8 cellular contexts compared by ENCODE assay signal in the genomic region with DNA sequence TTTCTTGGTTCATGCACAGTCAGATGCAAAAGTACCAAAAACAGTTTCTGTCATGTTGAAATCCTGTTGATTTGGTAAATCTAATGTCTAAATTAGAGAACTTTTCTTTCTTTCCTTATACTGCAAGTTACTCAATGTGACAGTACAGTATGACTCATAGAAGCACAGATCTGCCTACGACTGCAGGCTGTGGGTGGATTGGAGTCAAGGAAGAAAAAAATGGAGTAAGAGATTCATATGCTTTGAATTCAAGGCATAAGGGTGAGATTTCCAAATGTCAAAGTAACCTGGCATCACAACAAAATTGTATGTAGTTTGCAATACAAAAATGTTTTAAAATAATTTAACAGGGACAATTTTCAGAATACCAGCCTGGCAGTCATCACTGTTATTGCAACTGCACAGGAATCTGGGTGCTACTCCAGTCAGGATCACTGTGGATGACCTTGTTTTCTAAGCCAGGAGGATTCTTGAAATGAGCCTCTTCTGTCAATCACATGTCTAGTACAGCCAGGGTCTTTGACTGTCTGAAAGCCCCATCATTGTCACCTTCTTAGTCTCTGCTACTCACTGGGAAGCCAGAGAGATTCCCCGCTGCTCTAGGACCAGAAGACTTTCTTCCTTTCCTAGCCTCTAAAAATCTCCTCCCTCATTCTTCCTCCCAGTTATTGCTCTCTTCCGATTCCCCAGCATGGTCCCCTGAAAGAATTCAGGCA.
DNase-seq lines count a peak whose midpoint lies in the region; ATAC-seq and TF ChIP-seq lines count a peak whose summit lies in the region.

No MANE protein-coding gene starts in this region.

- no peaks in the 10 kb centered on the region for H4K20me1 ChIP-seq in H9 (ENCODE audit: control insufficient read depth, insufficient read depth, insufficient read length)

- H3K4ac ChIP-seq in H9 (ENCODE audit: low read depth, low read length) = no peak overlapping the region

- H3K79me1 ChIP-seq in H9 (ENCODE audit: insufficient read depth, low read depth, low read length, poor library complexity, severe bottlenecking) = no peaks in the 10 kb centered on the region

- peak overlapping the region; percentile 47 to 60 (median 53); a peak in 6 of 7 replicates for H3K27ac Mint-ChIP-seq in H9
- peak overlapping the region; percentile 57 for H3K27ac Mint-ChIP-seq in glutamatergic neuron (ENCODE audit: unreplicated experiment)

- H2BK20ac ChIP-seq in H9 (ENCODE audit: low read depth, low read length, poor library complexity, severe bottlenecking) = no peak overlapping the region

- no peak overlapping the region for H3K18ac ChIP-seq in H9 (ENCODE audit: insufficient read length, low read depth, low read length)

- H4K5ac ChIP-seq in H9 (ENCODE audit: insufficient read length, low read depth, low read length) = no peak overlapping the region

- H4K8ac ChIP-seq in H9 (replicated peaks; ENCODE audit: insufficient read length, low read depth, low read length) = no peak overlapping the region

- no peak overlapping the region for H3K27ac ChIP-seq in H9 (ENCODE audit: insufficient read length, low read depth, low read length)

- TF ChIP-seq CTCF in H9 (conservative IDR thresholded peaks at IDR 0.05) = no peak
- TF ChIP-seq CTCF in glutamatergic neuron (IDR thresholded peaks at IDR 0.05; ENCODE audit: partially characterized antibody, unreplicated experiment) = no peak

- H3K9me3 Mint-ChIP-seq in H9 (no peaks in the 10 kb centered on the region; a peak in 1 of 5 replicates), glutamatergic neuron (ENCODE audit: unreplicated experiment) (peaks cover 2% of the 10 kb centered on the region)

- H3K27me3 Mint-ChIP-seq in H9 (ENCODE audit: low read depth) (no peaks in the 10 kb centered on the region), glutamatergic neuron (ENCODE audit: unreplicated experiment) (no peaks in the 10 kb centered on the region)

- no peak overlapping the region for H4K91ac ChIP-seq in H9 (ENCODE audit: insufficient read length, low read depth, low read length)

- no CpG with 5 or more reads among the region's 3 CpGs for WGBS in H9 (ENCODE audit: extremely low coverage, insufficient read length, low lambda C conversion rate)

- peaks cover 11% of the 10 kb centered on the region for H3K4me1 ChIP-seq in H9 (ENCODE audit: insufficient read depth, low read length)

- H3K79me2 ChIP-seq in H9 (ENCODE audit: insufficient read depth, low read length) = no peaks in the 10 kb centered on the region

- H2BK15ac ChIP-seq in H9 (ENCODE audit: low read depth, low read length) = no peak overlapping the region

- no peak overlapping the region for H3K14ac ChIP-seq in H9 (ENCODE audit: insufficient read depth, low read length)

- H2BK5ac ChIP-seq in H9 (ENCODE audit: insufficient read length, low read length) = no peak overlapping the region

- no peaks in the 10 kb centered on the region for H3K27me3 ChIP-seq in H9 (ENCODE audit: insufficient read depth, low read length)

- H3K23me2 ChIP-seq in H9 (ENCODE audit: insufficient read length, low read depth, low read length, poor library complexity, severe bottlenecking) = no peaks in the 10 kb centered on the region

- H3K4me3 ChIP-seq in skeletal muscle cell (ENCODE audit: low read depth, low read length) = no peak overlapping the region

- H2AK5ac ChIP-seq in H9 (ENCODE audit: insufficient read length, low read length) = no peak overlapping the region

- H3T11ph ChIP-seq in H9 (ENCODE audit: low read length) = no peak overlapping the region

- H3K36me3 Mint-ChIP-seq in H9 (ENCODE audit: insufficient read depth in 1 of 3, low read depth in 3 of 3) (no peaks in the 10 kb centered on the region), glutamatergic neuron (ENCODE audit: unreplicated experiment) (no peaks in the 10 kb centered on the region)

- no peak overlapping the region for H2BK12ac ChIP-seq in H9 (ENCODE audit: insufficient read length, low read depth, low read length)

- no peak overlapping the region for H2BK120ac ChIP-seq in H9 (ENCODE audit: low read depth, low read length, poor library complexity, severe bottlenecking)

- no peak overlapping the region for H3K9ac ChIP-seq in H9 (ENCODE audit: extremely low read depth, insufficient read length, low read length)

- no peak overlapping the region for H3K56ac ChIP-seq in H9 (ENCODE audit: insufficient read length, low read depth, low read length)

- H2AFZ ChIP-seq in H9 (ENCODE audit: low read length) = no peak overlapping the region

- H3K4me1 Mint-ChIP-seq in H9 (peaks cover 40 to 50% of the 10 kb centered on the region in 2 experiments), glutamatergic neuron (ENCODE audit: low read depth, unreplicated experiment) (peaks cover 31% of the 10 kb centered on the region)

- no peak overlapping the region for H3K4me2 ChIP-seq in H9 (ENCODE audit: insufficient read depth, insufficient read length, low read length)

- no peaks in the 10 kb centered on the region for H3K9me3 ChIP-seq in H9 (ENCODE audit: control insufficient read depth, low read depth, low read length)

- peak; percentile 85 for ATAC-seq in SK-N-SH treated with all-trans-retinoic acid at 6 μM for 48 hours
- ATAC-seq in GM21529 (IDR thresholded peaks at IDR 0.05; ENCODE audit: unreplicated experiment) = no peak

- no peak overlapping the region for H3K23ac ChIP-seq in H9 (ENCODE audit: insufficient read length, low read depth, low read length)

- H3K4me3 Mint-ChIP-seq in H9 (no peak overlapping the region), glutamatergic neuron (ENCODE audit: unreplicated experiment) (peak overlapping the region; percentile 31)

- DNase-seq in H9 = no peak
- no peak for DNase-seq in glutamatergic neuron
- DNase-seq in skeletal muscle cell (ENCODE audit: low read depth) = peak; percentile 91
- no peak for DNase-seq in NCI-H2107 treated with DMSO at 0.1 percent for 48 hours (lab: John Stamatoyannopoulos, UW; ENCODE audit: unreplicated experiment)
- DNase-seq in NCI-H2029 (lab: John Stamatoyannopoulos, UW) = no peak
- no peak for DNase-seq in GF-D8 (lab: John Stamatoyannopoulos, UW)

TF ChIP-seq in SK-N-SH treated with all-trans-retinoic acid at 6 μM for 48 hours, 23 proteins besides CTCF, POLR2A, EP300 and RAD21:
- TF ChIP-seq TOX (CRISPR knock-in tag; IDR thresholded peaks at IDR 0.05; ENCODE audit: borderline replicate concordance) (no peak), ISL1 (CRISPR knock-in tag; IDR thresholded peaks at IDR 0.05) (peak; percentile 19)
